Comparison of ENCODE assay signal across 2 cellular contexts in the genomic region with DNA sequence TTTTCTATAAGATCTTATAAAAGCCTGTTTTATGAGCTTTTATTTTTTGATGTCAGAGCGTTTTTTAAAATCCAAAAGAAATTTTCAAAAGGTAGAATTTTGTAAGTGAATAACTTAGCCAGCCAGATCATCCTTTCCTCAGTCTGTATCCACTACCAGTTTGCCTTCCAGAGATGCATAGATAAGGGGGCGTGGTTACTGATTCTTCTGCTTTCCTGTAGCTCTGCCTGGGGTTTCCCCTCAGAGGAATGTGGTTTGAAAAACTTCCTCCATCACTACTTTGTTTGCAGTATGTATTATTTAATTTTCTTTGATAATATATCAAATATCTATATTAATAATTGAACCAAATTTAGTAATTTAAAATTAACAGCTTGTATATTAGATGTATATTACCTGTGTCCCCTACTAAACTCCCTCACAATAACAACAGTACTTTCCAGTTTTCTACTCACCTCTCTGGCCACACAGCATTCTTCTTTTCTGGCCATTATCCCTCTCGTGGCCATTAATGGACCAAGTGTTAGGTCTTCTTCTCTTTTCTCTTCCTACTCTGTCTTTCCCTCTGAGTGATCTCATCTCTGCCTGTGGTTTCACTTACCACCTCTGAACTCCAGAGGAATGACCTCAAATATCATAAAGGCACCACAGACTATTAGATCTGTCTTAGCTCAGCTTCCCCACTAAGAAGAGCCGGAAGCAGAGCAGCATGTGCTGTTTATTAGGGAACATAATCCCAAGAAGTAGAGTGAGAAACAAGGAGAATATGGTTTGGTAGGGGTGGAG.
TF ChIP-seq lines count a peak whose summit lies in the region.

No MANE protein-coding gene starts in this region.

TF ChIP-seq in IMR-90, 13 proteins besides CTCF, POLR2A, EP300 and RAD21 (continued from another document):
- TF ChIP-seq MXI1 (IDR thresholded peaks at IDR 0.05; ENCODE audit: borderline replicate concordance, low read depth, low read length) (no peak), RFX5 (IDR thresholded peaks at IDR 0.05; ENCODE audit: low read depth, low read length) (no peak), SMC3 (IDR thresholded peaks at IDR 0.05; ENCODE audit: low read depth, low read length) (no peak), CEBPB (IDR thresholded peaks at IDR 0.05; ENCODE audit: low read depth, low read length) (no peak), RCOR1 (IDR thresholded peaks at IDR 0.05; ENCODE audit: insufficient replicate concordance, low read length) (no peak)
- TF ChIP-seq, protein P1, sequence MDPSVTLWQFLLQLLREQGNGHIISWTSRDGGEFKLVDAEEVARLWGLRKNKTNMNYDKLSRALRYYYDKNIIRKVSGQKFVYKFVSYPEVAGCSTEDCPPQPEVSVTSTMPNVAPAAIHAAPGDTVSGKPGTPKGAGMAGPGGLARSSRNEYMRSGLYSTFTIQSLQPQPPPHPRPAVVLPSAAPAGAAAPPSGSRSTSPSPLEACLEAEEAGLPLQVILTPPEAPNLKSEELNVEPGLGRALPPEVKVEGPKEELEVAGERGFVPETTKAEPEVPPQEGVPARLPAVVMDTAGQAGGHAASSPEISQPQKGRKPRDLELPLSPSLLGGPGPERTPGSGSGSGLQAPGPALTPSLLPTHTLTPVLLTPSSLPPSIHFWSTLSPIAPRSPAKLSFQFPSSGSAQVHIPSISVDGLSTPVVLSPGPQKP (IDR thresholded peaks at IDR 0.05; ENCODE audit: borderline replicate concordance, low read depth, low read length): no peak
- TF ChIP-seq, protein P2, sequence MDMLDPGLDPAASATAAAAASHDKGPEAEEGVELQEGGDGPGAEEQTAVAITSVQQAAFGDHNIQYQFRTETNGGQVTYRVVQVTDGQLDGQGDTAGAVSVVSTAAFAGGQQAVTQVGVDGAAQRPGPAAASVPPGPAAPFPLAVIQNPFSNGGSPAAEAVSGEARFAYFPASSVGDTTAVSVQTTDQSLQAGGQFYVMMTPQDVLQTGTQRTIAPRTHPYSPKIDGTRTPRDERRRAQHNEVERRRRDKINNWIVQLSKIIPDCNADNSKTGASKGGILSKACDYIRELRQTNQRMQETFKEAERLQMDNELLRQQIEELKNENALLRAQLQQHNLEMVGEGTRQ (IDR thresholded peaks at IDR 0.05; ENCODE audit: low read depth, low read length): no peak

TF ChIP-seq in GM12878, 131 proteins besides CTCF, POLR2A, EP300 and RAD21 (continued from another document):
- no peak for TF ChIP-seq NR2F1 (conservative IDR thresholded peaks at IDR 0.05)
- 0 out of 2 replicates have a peak, but pooled peaks have one; percentile 46 for TF ChIP-seq NFIC (IDR thresholded peaks at IDR 0.05; ENCODE audit: low read depth, low read length)
- TF ChIP-seq, protein P3, sequence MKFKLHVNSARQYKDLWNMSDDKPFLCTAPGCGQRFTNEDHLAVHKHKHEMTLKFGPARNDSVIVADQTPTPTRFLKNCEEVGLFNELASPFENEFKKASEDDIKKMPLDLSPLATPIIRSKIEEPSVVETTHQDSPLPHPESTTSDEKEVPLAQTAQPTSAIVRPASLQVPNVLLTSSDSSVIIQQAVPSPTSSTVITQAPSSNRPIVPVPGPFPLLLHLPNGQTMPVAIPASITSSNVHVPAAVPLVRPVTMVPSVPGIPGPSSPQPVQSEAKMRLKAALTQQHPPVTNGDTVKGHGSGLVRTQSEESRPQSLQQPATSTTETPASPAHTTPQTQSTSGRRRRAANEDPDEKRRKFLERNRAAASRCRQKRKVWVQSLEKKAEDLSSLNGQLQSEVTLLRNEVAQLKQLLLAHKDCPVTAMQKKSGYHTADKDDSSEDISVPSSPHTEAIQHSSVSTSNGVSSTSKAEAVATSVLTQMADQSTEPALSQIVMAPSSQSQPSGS (IDR thresholded peaks at IDR 0.05; ENCODE audit: low read length): 0 out of 2 replicates have a peak, but pooled peaks have one; percentile 39
- TF ChIP-seq JUNB (IDR thresholded peaks at IDR 0.05): 0 out of 2 replicates have a peak, but pooled peaks have one; percentile 11
- TF ChIP-seq MTA2 (IDR thresholded peaks at IDR 0.05; ENCODE audit: low read depth): 0 out of 2 replicates have a peak, but pooled peaks have one; percentile 29
- peak; percentile 58 to 70; a peak in 3 of 4 replicates for TF ChIP-seq IKZF2 (IDR thresholded peaks at IDR 0.05)
- TF ChIP-seq BRCA1 (IDR thresholded peaks at IDR 0.05; ENCODE audit: low read depth, low read length): no peak
- TF ChIP-seq, protein P4, sequence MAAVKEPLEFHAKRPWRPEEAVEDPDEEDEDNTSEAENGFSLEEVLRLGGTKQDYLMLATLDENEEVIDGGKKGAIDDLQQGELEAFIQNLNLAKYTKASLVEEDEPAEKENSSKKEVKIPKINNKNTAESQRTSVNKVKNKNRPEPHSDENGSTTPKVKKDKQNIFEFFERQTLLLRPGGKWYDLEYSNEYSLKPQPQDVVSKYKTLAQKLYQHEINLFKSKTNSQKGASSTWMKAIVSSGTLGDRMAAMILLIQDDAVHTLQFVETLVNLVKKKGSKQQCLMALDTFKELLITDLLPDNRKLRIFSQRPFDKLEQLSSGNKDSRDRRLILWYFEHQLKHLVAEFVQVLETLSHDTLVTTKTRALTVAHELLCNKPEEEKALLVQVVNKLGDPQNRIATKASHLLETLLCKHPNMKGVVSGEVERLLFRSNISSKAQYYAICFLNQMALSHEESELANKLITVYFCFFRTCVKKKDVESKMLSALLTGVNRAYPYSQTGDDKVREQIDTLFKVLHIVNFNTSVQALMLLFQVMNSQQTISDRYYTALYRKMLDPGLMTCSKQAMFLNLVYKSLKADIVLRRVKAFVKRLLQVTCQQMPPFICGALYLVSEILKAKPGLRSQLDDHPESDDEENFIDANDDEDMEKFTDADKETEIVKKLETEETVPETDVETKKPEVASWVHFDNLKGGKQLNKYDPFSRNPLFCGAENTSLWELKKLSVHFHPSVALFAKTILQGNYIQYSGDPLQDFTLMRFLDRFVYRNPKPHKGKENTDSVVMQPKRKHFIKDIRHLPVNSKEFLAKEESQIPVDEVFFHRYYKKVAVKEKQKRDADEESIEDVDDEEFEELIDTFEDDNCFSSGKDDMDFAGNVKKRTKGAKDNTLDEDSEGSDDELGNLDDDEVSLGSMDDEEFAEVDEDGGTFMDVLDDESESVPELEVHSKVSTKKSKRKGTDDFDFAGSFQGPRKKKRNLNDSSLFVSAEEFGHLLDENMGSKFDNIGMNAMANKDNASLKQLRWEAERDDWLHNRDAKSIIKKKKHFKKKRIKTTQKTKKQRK (IDR thresholded peaks at IDR 0.05; ENCODE audit: low read depth, low read length): no peak
- no peak for TF ChIP-seq POLR2AphosphoS2 (IDR thresholded peaks at IDR 0.05; ENCODE audit: low read depth, low read length)
- TF ChIP-seq IKZF1 (conservative IDR thresholded peaks at IDR 0.05): peak; percentile 51; the same call in 1 of the 2 replicates
- TF ChIP-seq EED (IDR thresholded peaks at IDR 0.05; ENCODE audit: low read depth): peak; percentile 71
- TF ChIP-seq RUNX3 (IDR thresholded peaks at IDR 0.05; ENCODE audit: low read length): peak; percentile 77
- TF ChIP-seq MYB (IDR thresholded peaks at IDR 0.05; ENCODE audit: borderline replicate concordance, low read depth, low read length): no peak
- TF ChIP-seq NR2C2 (IDR thresholded peaks at IDR 0.05; ENCODE audit: borderline replicate concordance, control insufficient read depth, insufficient read length, low read depth): no peak
- TF ChIP-seq HDGF (IDR thresholded peaks at IDR 0.05): no peak
